ENCODE assay signal across 2 cellular contexts in the genomic region with DNA sequence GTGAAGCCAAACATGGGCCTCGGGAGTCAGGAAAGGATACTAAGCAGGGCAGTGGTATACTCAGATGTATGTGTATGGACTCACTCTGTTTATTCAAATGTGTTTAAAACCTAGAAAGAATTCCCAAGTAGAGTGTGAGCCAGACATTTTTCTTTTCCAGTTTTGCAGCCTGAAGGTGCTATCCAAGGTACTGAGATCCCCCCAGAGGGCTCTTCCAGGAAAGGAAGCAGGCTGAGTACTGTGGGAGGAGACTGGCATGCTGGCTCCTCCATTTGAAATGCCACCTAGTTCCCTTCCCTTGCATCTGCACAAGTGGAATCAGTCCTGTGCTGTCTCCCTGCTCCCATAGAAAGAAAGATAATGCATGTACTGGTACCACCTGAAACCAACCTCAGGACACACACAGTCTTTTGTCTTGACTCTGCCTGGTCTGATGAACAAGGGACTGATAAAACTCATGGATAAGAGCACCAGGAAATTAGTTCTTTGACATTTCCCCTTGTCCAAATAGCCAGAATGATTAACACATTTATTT.
TF ChIP-seq lines count a peak whose summit lies in the region.

No MANE protein-coding gene starts in this region.

TF ChIP-seq in IMR-90, 13 proteins besides CTCF, POLR2A, EP300 and RAD21 (continued from another document):
- TF ChIP-seq RCOR1 (IDR thresholded peaks at IDR 0.05; ENCODE audit: insufficient replicate concordance, low read length) (no peak), BHLHE40 (IDR thresholded peaks at IDR 0.05; ENCODE audit: low read depth, low read length) (no peak), FOS (IDR thresholded peaks at IDR 0.05; ENCODE audit: low read depth, low read length) (no peak), NFE2L2 (IDR thresholded peaks at IDR 0.05; ENCODE audit: low read depth, low read length) (no peak), CHD1 (IDR thresholded peaks at IDR 0.05; ENCODE audit: low read depth, low read length) (no peak), USF2 (IDR thresholded peaks at IDR 0.05; ENCODE audit: low read depth, low read length) (no peak)

TF ChIP-seq in liver, 16 proteins besides CTCF, POLR2A, EP300 and RAD21 (continued from another document):
- TF ChIP-seq, protein P1, sequence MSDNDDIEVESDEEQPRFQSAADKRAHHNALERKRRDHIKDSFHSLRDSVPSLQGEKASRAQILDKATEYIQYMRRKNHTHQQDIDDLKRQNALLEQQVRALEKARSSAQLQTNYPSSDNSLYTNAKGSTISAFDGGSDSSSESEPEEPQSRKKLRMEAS (IDR thresholded peaks at IDR 0.05) = no peak
- TF ChIP-seq ATF3 (IDR thresholded peaks at IDR 0.05) = no peak
- TF ChIP-seq, protein P2, sequence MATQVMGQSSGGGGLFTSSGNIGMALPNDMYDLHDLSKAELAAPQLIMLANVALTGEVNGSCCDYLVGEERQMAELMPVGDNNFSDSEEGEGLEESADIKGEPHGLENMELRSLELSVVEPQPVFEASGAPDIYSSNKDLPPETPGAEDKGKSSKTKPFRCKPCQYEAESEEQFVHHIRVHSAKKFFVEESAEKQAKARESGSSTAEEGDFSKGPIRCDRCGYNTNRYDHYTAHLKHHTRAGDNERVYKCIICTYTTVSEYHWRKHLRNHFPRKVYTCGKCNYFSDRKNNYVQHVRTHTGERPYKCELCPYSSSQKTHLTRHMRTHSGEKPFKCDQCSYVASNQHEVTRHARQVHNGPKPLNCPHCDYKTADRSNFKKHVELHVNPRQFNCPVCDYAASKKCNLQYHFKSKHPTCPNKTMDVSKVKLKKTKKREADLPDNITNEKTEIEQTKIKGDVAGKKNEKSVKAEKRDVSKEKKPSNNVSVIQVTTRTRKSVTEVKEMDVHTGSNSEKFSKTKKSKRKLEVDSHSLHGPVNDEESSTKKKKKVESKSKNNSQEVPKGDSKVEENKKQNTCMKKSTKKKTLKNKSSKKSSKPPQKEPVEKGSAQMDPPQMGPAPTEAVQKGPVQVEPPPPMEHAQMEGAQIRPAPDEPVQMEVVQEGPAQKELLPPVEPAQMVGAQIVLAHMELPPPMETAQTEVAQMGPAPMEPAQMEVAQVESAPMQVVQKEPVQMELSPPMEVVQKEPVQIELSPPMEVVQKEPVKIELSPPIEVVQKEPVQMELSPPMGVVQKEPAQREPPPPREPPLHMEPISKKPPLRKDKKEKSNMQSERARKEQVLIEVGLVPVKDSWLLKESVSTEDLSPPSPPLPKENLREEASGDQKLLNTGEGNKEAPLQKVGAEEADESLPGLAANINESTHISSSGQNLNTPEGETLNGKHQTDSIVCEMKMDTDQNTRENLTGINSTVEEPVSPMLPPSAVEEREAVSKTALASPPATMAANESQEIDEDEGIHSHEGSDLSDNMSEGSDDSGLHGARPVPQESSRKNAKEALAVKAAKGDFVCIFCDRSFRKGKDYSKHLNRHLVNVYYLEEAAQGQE (IDR thresholded peaks at IDR 0.05) = peak; percentile 94
